1 cellular context compared by ENCODE assay signal in the genomic region with DNA sequence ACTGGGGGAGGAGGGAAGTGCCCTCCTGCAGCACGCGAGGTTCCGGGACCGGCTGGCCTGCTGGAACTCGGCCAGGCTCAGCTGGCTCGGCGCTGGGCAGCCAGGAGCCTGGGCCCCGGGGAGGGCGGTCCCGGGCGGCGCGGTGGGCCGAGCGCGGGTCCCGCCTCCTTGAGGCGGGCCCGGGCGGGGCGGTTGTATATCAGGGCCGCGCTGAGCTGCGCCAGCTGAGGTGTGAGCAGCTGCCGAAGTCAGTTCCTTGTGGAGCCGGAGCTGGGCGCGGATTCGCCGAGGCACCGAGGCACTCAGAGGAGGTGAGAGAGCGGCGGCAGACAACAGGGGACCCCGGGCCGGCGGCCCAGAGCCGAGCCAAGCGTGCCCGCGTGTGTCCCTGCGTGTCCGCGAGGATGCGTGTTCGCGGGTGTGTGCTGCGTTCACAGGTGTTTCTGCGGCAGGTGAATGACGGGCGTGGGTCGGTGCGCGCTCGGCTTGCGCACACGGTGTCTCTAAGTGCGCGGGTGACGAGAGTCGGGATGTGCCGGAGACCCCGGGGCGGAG.
TF ChIP-seq lines count a peak whose summit lies in the region.

A gene (plus strand): TSS at position 227 of the 555 bp plus-strand sequence. CDS start 5,388 bp downstream, outside the sequence.

TF ChIP-seq in HepG2, 621 proteins besides CTCF, POLR2A, EP300 and RAD21 (continued from another document and continues in another):
- TF ChIP-seq, protein P1, sequence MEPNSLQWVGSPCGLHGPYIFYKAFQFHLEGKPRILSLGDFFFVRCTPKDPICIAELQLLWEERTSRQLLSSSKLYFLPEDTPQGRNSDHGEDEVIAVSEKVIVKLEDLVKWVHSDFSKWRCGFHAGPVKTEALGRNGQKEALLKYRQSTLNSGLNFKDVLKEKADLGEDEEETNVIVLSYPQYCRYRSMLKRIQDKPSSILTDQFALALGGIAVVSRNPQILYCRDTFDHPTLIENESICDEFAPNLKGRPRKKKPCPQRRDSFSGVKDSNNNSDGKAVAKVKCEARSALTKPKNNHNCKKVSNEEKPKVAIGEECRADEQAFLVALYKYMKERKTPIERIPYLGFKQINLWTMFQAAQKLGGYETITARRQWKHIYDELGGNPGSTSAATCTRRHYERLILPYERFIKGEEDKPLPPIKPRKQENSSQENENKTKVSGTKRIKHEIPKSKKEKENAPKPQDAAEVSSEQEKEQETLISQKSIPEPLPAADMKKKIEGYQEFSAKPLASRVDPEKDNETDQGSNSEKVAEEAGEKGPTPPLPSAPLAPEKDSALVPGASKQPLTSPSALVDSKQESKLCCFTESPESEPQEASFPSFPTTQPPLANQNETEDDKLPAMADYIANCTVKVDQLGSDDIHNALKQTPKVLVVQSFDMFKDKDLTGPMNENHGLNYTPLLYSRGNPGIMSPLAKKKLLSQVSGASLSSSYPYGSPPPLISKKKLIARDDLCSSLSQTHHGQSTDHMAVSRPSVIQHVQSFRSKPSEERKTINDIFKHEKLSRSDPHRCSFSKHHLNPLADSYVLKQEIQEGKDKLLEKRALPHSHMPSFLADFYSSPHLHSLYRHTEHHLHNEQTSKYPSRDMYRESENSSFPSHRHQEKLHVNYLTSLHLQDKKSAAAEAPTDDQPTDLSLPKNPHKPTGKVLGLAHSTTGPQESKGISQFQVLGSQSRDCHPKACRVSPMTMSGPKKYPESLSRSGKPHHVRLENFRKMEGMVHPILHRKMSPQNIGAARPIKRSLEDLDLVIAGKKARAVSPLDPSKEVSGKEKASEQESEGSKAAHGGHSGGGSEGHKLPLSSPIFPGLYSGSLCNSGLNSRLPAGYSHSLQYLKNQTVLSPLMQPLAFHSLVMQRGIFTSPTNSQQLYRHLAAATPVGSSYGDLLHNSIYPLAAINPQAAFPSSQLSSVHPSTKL (CRISPR knock-in tag; IDR thresholded peaks at IDR 0.05) = peak; percentile 78
- TF ChIP-seq HCFC1 (IDR thresholded peaks at IDR 0.05; ENCODE audit: low read depth, low read length) = no peak
- TF ChIP-seq, protein P2, sequence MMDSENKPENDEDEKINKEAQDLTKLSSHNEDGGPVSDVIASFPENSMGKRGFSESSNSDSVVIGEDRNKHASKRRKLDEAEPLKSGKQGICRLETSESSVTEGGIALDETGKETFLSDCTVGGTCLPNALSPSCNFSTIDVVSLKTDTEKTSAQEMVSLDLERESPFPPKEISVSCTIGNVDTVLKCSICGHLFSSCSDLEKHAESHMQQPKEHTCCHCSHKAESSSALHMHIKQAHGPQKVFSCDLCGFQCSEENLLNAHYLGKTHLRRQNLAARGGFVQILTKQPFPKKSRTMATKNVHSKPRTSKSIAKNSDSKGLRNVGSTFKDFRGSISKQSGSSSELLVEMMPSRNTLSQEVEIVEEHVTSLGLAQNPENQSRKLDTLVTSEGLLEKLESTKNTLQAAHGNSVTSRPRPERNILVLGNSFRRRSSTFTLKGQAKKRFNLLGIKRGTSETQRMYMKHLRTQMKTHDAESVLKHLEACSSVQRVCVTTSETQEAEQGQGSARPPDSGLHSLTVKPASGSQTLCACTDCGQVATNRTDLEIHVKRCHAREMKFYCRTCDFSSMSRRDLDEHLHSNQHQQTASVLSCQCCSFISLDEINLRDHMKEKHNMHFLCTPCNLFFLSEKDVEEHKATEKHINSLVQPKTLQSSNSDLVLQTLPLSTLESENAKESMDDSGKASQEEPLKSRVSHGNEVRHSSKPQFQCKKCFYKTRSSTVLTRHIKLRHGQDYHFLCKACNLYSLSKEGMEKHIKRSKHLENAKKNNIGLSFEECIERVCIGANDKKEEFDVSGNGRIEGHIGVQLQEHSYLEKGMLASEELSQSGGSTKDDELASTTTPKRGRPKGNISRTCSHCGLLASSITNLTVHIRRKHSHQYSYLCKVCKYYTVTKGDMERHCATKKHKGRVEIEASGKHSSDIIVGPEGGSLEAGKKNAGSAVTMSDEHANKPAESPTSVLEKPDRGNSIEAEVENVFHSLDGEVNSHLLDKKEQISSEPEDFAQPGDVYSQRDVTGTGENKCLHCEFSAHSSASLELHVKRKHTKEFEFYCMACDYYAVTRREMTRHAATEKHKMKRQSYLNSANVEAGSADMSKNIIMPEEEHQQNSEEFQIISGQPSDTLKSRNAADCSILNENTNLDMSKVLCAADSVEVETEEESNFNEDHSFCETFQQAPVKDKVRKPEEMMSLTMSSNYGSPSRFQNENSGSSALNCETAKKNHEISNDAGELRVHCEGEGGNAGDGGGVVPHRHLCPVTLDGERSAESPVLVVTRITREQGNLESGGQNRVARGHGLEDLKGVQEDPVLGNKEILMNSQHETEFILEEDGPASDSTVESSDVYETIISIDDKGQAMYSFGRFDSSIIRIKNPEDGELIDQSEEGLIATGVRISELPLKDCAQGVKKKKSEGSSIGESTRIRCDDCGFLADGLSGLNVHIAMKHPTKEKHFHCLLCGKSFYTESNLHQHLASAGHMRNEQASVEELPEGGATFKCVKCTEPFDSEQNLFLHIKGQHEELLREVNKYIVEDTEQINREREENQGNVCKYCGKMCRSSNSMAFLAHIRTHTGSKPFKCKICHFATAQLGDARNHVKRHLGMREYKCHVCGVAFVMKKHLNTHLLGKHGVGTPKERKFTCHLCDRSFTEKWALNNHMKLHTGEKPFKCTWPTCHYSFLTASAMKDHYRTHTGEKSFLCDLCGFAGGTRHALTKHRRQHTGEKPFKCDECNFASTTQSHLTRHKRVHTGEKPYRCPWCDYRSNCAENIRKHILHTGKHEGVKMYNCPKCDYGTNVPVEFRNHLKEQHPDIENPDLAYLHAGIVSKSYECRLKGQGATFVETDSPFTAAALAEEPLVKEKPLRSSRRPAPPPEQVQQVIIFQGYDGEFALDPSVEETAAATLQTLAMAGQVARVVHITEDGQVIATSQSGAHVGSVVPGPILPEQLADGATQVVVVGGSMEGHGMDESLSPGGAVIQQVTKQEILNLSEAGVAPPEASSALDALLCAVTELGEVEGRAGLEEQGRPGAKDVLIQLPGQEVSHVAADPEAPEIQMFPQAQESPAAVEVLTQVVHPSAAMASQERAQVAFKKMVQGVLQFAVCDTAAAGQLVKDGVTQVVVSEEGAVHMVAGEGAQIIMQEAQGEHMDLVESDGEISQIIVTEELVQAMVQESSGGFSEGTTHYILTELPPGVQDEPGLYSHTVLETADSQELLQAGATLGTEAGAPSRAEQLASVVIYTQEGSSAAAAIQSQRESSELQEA (CRISPR knock-in tag; IDR thresholded peaks at IDR 0.05; ENCODE audit: not compliant biosample characterization) = peak; percentile 60
- 0 out of 2 replicates have a peak, but pooled peaks have one; percentile 2 for TF ChIP-seq MIER2 (CRISPR knock-in tag; IDR thresholded peaks at IDR 0.05)
- TF ChIP-seq, protein P3, sequence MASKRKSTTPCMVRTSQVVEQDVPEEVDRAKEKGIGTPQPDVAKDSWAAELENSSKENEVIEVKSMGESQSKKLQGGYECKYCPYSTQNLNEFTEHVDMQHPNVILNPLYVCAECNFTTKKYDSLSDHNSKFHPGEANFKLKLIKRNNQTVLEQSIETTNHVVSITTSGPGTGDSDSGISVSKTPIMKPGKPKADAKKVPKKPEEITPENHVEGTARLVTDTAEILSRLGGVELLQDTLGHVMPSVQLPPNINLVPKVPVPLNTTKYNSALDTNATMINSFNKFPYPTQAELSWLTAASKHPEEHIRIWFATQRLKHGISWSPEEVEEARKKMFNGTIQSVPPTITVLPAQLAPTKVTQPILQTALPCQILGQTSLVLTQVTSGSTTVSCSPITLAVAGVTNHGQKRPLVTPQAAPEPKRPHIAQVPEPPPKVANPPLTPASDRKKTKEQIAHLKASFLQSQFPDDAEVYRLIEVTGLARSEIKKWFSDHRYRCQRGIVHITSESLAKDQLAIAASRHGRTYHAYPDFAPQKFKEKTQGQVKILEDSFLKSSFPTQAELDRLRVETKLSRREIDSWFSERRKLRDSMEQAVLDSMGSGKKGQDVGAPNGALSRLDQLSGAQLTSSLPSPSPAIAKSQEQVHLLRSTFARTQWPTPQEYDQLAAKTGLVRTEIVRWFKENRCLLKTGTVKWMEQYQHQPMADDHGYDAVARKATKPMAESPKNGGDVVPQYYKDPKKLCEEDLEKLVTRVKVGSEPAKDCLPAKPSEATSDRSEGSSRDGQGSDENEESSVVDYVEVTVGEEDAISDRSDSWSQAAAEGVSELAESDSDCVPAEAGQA (IDR thresholded peaks at IDR 0.05; ENCODE audit: low read depth) = no peak
- TF ChIP-seq, protein P3 (CRISPR knock-in tag; IDR thresholded peaks at IDR 0.05; ENCODE audit: borderline replicate concordance) = no peak; the same call in 1 of the 2 replicates
- TF ChIP-seq, protein P4, sequence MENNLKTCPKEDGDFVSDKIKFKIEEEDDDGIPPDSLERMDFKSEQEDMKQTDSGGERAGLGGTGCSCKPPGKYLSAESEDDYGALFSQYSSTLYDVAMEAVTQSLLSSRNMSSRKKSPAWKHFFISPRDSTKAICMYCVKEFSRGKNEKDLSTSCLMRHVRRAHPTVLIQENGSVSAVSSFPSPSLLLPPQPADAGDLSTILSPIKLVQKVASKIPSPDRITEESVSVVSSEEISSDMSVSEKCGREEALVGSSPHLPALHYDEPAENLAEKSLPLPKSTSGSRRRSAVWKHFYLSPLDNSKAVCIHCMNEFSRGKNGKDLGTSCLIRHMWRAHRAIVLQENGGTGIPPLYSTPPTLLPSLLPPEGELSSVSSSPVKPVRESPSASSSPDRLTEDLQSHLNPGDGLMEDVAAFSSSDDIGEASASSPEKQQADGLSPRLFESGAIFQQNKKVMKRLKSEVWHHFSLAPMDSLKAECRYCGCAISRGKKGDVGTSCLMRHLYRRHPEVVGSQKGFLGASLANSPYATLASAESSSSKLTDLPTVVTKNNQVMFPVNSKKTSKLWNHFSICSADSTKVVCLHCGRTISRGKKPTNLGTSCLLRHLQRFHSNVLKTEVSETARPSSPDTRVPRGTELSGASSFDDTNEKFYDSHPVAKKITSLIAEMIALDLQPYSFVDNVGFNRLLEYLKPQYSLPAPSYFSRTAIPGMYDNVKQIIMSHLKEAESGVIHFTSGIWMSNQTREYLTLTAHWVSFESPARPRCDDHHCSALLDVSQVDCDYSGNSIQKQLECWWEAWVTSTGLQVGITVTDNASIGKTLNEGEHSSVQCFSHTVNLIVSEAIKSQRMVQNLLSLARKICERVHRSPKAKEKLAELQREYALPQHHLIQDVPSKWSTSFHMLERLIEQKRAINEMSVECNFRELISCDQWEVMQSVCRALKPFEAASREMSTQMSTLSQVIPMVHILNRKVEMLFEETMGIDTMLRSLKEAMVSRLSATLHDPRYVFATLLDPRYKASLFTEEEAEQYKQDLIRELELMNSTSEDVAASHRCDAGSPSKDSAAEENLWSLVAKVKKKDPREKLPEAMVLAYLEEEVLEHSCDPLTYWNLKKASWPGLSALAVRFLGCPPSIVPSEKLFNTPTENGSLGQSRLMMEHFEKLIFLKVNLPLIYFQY (CRISPR knock-in tag; IDR thresholded peaks at IDR 0.05; ENCODE audit: borderline replicate concordance) = peak; percentile 98; the same call in 1 of the 2 replicates
- TF ChIP-seq, protein P5, sequence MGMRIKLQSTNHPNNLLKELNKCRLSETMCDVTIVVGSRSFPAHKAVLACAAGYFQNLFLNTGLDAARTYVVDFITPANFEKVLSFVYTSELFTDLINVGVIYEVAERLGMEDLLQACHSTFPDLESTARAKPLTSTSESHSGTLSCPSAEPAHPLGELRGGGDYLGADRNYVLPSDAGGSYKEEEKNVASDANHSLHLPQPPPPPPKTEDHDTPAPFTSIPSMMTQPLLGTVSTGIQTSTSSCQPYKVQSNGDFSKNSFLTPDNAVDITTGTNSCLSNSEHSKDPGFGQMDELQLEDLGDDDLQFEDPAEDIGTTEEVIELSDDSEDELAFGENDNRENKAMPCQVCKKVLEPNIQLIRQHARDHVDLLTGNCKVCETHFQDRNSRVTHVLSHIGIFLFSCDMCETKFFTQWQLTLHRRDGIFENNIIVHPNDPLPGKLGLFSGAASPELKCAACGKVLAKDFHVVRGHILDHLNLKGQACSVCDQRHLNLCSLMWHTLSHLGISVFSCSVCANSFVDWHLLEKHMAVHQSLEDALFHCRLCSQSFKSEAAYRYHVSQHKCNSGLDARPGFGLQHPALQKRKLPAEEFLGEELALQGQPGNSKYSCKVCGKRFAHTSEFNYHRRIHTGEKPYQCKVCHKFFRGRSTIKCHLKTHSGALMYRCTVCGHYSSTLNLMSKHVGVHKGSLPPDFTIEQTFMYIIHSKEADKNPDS (CRISPR knock-in tag; IDR thresholded peaks at IDR 0.05) = no peak
- TF ChIP-seq ZNF878 (CRISPR knock-in tag; IDR thresholded peaks at IDR 0.05) = no peak; the same call in 1 of the 2 replicates
- TF ChIP-seq, protein P6, sequence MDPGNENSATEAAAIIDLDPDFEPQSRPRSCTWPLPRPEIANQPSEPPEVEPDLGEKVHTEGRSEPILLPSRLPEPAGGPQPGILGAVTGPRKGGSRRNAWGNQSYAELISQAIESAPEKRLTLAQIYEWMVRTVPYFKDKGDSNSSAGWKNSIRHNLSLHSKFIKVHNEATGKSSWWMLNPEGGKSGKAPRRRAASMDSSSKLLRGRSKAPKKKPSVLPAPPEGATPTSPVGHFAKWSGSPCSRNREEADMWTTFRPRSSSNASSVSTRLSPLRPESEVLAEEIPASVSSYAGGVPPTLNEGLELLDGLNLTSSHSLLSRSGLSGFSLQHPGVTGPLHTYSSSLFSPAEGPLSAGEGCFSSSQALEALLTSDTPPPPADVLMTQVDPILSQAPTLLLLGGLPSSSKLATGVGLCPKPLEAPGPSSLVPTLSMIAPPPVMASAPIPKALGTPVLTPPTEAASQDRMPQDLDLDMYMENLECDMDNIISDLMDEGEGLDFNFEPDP (CRISPR knock-in tag; conservative IDR thresholded peaks at IDR 0.05) = 0 out of 2 replicates have a peak, but pooled peaks have one; percentile 87
- no peak for TF ChIP-seq ZNF350 (CRISPR knock-in tag; IDR thresholded peaks at IDR 0.05; ENCODE audit: borderline replicate concordance, low read depth)
- TF ChIP-seq ZSCAN22 (CRISPR knock-in tag; IDR thresholded peaks at IDR 0.05) = no peak
- peak; percentile 64 for TF ChIP-seq SOX5 (CRISPR knock-in tag; IDR thresholded peaks at IDR 0.05; ENCODE audit: borderline replicate concordance)
- TF ChIP-seq SP4 (CRISPR knock-in tag; IDR thresholded peaks at IDR 0.05) = peak; percentile 82
- peak; percentile 54; the same call in 1 of the 2 replicates for TF ChIP-seq SP2 (CRISPR knock-in tag; IDR thresholded peaks at IDR 0.05)
- peak; percentile 28; the same call in 1 of the 2 replicates for TF ChIP-seq ZBTB42 (CRISPR knock-in tag; IDR thresholded peaks at IDR 0.05)
- TF ChIP-seq ATF7-NPFF (CRISPR knock-in tag; IDR thresholded peaks at IDR 0.05; ENCODE audit: low read depth) = peak; percentile 90; the same call in 1 of the 2 replicates
- TF ChIP-seq MAF1 (CRISPR knock-in tag; IDR thresholded peaks at IDR 0.05; ENCODE audit: borderline replicate concordance) = peak; percentile 26
- TF ChIP-seq ZNF292 (CRISPR knock-in tag; IDR thresholded peaks at IDR 0.05; ENCODE audit: borderline replicate concordance, low read depth) = peak; percentile 65
